ENCODE assay signal across 8 cellular contexts in the genomic region with DNA sequence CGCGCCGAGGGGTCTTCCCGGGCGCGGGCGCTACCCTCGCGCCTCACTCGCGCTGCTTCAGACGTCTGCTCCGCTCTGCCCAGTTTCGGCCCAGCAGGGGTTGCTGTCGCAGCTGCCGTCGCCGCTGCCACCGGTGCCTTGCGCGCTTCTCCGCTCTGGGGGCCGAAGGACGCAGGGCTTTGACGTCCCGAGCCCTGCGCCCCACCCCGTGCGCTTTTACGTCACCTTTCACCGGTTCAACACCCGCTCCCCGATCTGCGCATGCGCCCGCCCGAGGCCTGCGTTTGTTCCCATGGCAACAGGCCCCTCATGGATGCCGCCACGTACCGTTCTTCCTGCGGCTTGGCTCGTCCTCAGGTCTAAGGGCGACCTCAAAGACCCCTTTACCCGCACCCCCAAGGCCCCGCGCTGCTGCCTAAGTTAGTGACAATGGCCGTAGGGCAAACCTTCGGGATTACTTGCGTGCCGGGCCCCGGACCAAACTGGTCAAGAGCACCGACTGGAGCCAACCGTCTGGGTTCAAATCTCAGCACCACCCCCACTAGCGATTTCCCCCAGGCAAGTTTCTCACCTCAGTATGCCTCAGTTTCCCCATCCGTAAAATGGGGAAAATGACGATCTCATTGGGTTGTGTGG. TPM values are rescaled to one million over a fixed set of nuclear protein-coding genes. Genes with fewer than 3 reads are reported as not detected.
DNase-seq lines count a peak whose midpoint lies in the region; ATAC-seq and TF ChIP-seq lines count a peak whose summit lies in the region.

No MANE protein-coding gene starts in this region.

- no peaks in the 10 kb centered on the region for H3K9me3 Mint-ChIP-seq in activated T-cell treated with anti-CD3 and anti-CD28 coated beads, Interleukin-2, amount 50 U/mL, for 24 hours

- H3K36me3 ChIP-seq in muscle layer of colon (ENCODE audit: insufficient read depth, low read length): no peaks in the 10 kb centered on the region

- DNase-seq in DMS153 (lab: John Stamatoyannopoulos, UW): peak; percentile 90
- DNase-seq in OCI-M2 (lab: John Stamatoyannopoulos, UW; ENCODE audit: unreplicated experiment): peak; percentile 47
- DNase-seq in activated T-cell treated with anti-CD3 and anti-CD28 coated beads, Interleukin-2, amount 50 U/mL, for 24 hours: peak; percentile 99
- peak; percentile 97 to 98 for DNase-seq in stimulated activated CD8-positive, alpha-beta memory T cell treated with anti-CD3 and anti-CD28 coated beads, Interleukin-7, amount 100 ng/mL, for 1 hour (ENCODE audit: low read depth in 2 of 2)

- H3K4me3 ChIP-seq in muscle layer of colon (ENCODE audit: low read depth in 1 of 2, low read length in 2 of 2): peak overlapping the region; percentile 72 to 97

- no peaks in the 10 kb centered on the region for H3K27me3 Mint-ChIP-seq in activated T-cell treated with anti-CD3 and anti-CD28 coated beads, Interleukin-2, amount 50 U/mL, for 24 hours

- H3K27ac Mint-ChIP-seq in activated T-cell treated with anti-CD3 and anti-CD28 coated beads, Interleukin-2, amount 50 U/mL, for 24 hours: peak overlapping the region; percentile 97

- H3K4me1 Mint-ChIP-seq in activated T-cell treated with anti-CD3 and anti-CD28 coated beads, Interleukin-2, amount 50 U/mL, for 24 hours (ENCODE audit: low read depth): peaks cover 30% of the 10 kb centered on the region

- H3K27ac ChIP-seq in muscle layer of colon (ENCODE audit: low read depth, low read length): peak overlapping the region; percentile 79

- H3K4me3 Mint-ChIP-seq in activated T-cell treated with anti-CD3 and anti-CD28 coated beads, Interleukin-2, amount 50 U/mL, for 24 hours: peak overlapping the region; percentile 91

- ATAC-seq in GM21619 (IDR thresholded peaks at IDR 0.05; ENCODE audit: unreplicated experiment): peak; percentile 31
- ATAC-seq in esophagus mucosa: peak; percentile 44

- H3K36me3 Mint-ChIP-seq in activated T-cell treated with anti-CD3 and anti-CD28 coated beads, Interleukin-2, amount 50 U/mL, for 24 hours (ENCODE audit: low read depth): peaks cover 24% of the 10 kb centered on the region

- peaks cover 31% of the 10 kb centered on the region for H3K4me1 ChIP-seq in muscle layer of colon (ENCODE audit: insufficient read depth, low read length)

- H3K27me3 ChIP-seq in muscle layer of colon (ENCODE audit: control insufficient read depth in 1 of 2, insufficient read depth in 2 of 2, low read length in 2 of 2): peaks cover 3 to 16% of the 10 kb centered on the region in 2 donors

- no peak for TF ChIP-seq RAD21 in Ishikawa (IDR thresholded peaks at IDR 0.05; ENCODE audit: low read depth)

- H3K9ac ChIP-seq in muscle layer of colon (ENCODE audit: low read length): peak overlapping the region; percentile 89

- TF ChIP-seq EP300 in Ishikawa (IDR thresholded peaks at IDR 0.05; ENCODE audit: borderline replicate concordance): no peak

- no peaks in the 10 kb centered on the region for H3K9me3 ChIP-seq in muscle layer of colon (ENCODE audit: low read length)

TF ChIP-seq in Ishikawa, 13 proteins besides CTCF, POLR2A, EP300 and RAD21:
- TF ChIP-seq, protein P1, sequence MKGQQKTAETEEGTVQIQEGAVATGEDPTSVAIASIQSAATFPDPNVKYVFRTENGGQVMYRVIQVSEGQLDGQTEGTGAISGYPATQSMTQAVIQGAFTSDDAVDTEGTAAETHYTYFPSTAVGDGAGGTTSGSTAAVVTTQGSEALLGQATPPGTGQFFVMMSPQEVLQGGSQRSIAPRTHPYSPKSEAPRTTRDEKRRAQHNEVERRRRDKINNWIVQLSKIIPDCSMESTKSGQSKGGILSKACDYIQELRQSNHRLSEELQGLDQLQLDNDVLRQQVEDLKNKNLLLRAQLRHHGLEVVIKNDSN (IDR thresholded peaks at IDR 0.05): no peak
- TF ChIP-seq, protein P2, sequence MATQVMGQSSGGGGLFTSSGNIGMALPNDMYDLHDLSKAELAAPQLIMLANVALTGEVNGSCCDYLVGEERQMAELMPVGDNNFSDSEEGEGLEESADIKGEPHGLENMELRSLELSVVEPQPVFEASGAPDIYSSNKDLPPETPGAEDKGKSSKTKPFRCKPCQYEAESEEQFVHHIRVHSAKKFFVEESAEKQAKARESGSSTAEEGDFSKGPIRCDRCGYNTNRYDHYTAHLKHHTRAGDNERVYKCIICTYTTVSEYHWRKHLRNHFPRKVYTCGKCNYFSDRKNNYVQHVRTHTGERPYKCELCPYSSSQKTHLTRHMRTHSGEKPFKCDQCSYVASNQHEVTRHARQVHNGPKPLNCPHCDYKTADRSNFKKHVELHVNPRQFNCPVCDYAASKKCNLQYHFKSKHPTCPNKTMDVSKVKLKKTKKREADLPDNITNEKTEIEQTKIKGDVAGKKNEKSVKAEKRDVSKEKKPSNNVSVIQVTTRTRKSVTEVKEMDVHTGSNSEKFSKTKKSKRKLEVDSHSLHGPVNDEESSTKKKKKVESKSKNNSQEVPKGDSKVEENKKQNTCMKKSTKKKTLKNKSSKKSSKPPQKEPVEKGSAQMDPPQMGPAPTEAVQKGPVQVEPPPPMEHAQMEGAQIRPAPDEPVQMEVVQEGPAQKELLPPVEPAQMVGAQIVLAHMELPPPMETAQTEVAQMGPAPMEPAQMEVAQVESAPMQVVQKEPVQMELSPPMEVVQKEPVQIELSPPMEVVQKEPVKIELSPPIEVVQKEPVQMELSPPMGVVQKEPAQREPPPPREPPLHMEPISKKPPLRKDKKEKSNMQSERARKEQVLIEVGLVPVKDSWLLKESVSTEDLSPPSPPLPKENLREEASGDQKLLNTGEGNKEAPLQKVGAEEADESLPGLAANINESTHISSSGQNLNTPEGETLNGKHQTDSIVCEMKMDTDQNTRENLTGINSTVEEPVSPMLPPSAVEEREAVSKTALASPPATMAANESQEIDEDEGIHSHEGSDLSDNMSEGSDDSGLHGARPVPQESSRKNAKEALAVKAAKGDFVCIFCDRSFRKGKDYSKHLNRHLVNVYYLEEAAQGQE (IDR thresholded peaks at IDR 0.05; ENCODE audit: low read depth): no peak
- no peak for TF ChIP-seq TCF12 (IDR thresholded peaks at IDR 0.05; ENCODE audit: low read depth)
- TF ChIP-seq FOXM1 (IDR thresholded peaks at IDR 0.05; ENCODE audit: borderline replicate concordance, low read depth): peak; percentile 46; the same call in 1 of the 2 replicates
- peak; percentile 94 for TF ChIP-seq ZBTB7A (IDR thresholded peaks at IDR 0.05; ENCODE audit: low read depth)
- TF ChIP-seq CREB1 (IDR thresholded peaks at IDR 0.05; ENCODE audit: low read depth): peak; percentile 89
- TF ChIP-seq TEAD4 (IDR thresholded peaks at IDR 0.05): no peak
- no peak for TF ChIP-seq TAF1 (IDR thresholded peaks at IDR 0.05; ENCODE audit: low read depth)
- TF ChIP-seq, protein P3, sequence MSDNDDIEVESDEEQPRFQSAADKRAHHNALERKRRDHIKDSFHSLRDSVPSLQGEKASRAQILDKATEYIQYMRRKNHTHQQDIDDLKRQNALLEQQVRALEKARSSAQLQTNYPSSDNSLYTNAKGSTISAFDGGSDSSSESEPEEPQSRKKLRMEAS (IDR thresholded peaks at IDR 0.05): no peak; the same call in 1 of the 2 replicates
- TF ChIP-seq CEBPB (IDR thresholded peaks at IDR 0.05): no peak
- TF ChIP-seq EGR1 (IDR thresholded peaks at IDR 0.05): no peak
- peak; percentile 74 for TF ChIP-seq YY1 (IDR thresholded peaks at IDR 0.05; ENCODE audit: low read depth)
- TF ChIP-seq NFIC (IDR thresholded peaks at IDR 0.05): no peak
TF ChIP-seq in Ishikawa: peak in this region for 4.

RNA-seq across cellular contexts. Expression of a gene that starts 0.6 kb away (rescaled TPM):
- total RNA-seq in esophagus mucosa: 34.8 TPM

RNA-seq across cellular contexts. Expression of a gene that starts 3.4 kb away (rescaled TPM):
- total RNA-seq in esophagus mucosa: 36.5 TPM

RNA-seq across cellular contexts. Expression of a gene that starts 14.6 kb away (rescaled TPM):
- total RNA-seq in esophagus mucosa: not detected

RNA-seq across cellular contexts. Expression of a gene that starts 25.8 kb away (rescaled TPM):
- 23.5 TPM for total RNA-seq in esophagus mucosa

RNA-seq across cellular contexts. Expression of a gene that starts 39.6 kb away (rescaled TPM):
- total RNA-seq in esophagus mucosa: 135 TPM

Comparison
In these comparisons a context has a peak if more than half of its experiments do, and no peak if none do; other contexts are left out.
1. Peak in every context shown above with its lines: DNase-seq, ATAC-seq, H3K4me3 ChIP-seq and H3K27ac ChIP-seq.
2. DNase-seq: peak in every context shown above with its lines; median percentile 99 in activated T-cell treated with anti-CD3 and anti-CD28 coated beads, Interleukin-2, amount 50 U/mL, for 24 hours; 98 in stimulated activated CD8-positive, alpha-beta memory T cell treated with anti-CD3 and anti-CD28 coated beads, Interleukin-7, amount 100 ng/mL, for 1 hour; 90 in DMS153; 47 in OCI-M2.